ENCODE assay signal across 27 cellular contexts in genomic region chr3:37605754-37606153, GRCh38.
"Had no signal": no experiment of that assay in that cellular context is flagged by ENCODE, and none has a peak within 500 bp of the region (broad histone marks: within the 10 kb centered on the region; RNA-seq: fewer than 3 reads in every experiment).

No MANE protein-coding gene starts in this region.

- H3K4me3 ChIP-seq: esophagus muscularis mucosa, heart right ventricle, left lung, lower lobe of right lung, spleen, upper lobe of right lung had no signal

- H3K9me3 ChIP-seq: esophagus muscularis mucosa, heart right ventricle, left lung, lower lobe of right lung, spleen, upper lobe of right lung had no signal

- ATAC-seq: activated CD4-positive, CD25-positive, alpha-beta regulatory T cell treated with anti-CD3 and anti-CD28 coated beads, Interleukin-2, amount 50 U/mL, for 24 hours; foreskin keratinocyte; left lung; lower lobe of right lung; right cardiac atrium; SK-N-SH treated with all-trans-retinoic acid at 6 μM for 48 hours; stimulated activated naive CD8-positive, alpha-beta T cell treated with anti-CD3 and anti-CD28 coated beads, Interleukin-15, Interleukin-2, amounts not matched to agents 100 U/mL and 50 U/mL, for 24 hours; T-helper 17 cell; upper lobe of right lung had no signal

- H3K36me3 Mint-ChIP-seq: activated CD4-positive, alpha-beta memory T cell treated with anti-CD3 and anti-CD28 coated beads for 36 hours had no signal

- H3K27ac Mint-ChIP-seq: activated CD4-positive, alpha-beta memory T cell treated with anti-CD3 and anti-CD28 coated beads for 36 hours; activated CD4-positive, alpha-beta T cell treated with anti-CD3 and anti-CD28 coated beads, Interleukin-2, amount 10 ng/mL, durations not matched to agents 24 days and 14 days; nephron progenitor cell; T-helper 17 cell had no signal

- DNase-seq: activated CD4-positive, alpha-beta memory T cell treated with anti-CD3 and anti-CD28 coated beads for 36 hours; activated CD4-positive, alpha-beta T cell treated with anti-CD3 and anti-CD28 coated beads, Interleukin-2, amount 10 ng/mL, durations not matched to agents 24 days and 14 days; activated CD8-positive, alpha-beta memory T cell treated with anti-CD3 and anti-CD28 coated beads, Interleukin-2, amount 50 U/mL, for 4 hours; activated gamma-delta T cell treated with Interleukin-2 at 50 U/mL for 16 hours; activated naive CD4-positive, alpha-beta T cell treated with anti-CD3 and anti-CD28 coated beads, Interleukin-2, amount 50 U/mL, for 16 hours; activated T-cell treated with anti-CD3 and anti-CD28 coated beads, Interleukin-2, amount 50 U/mL, for 1 hour; amniotic stem cell; dermis blood vessel endothelial cell; effector CD4-positive, alpha-beta T cell; foreskin keratinocyte; heart right ventricle; kidney glomerular epithelial cell; left lung; lower lobe of right lung; mesenchymal stem cell; nephron progenitor cell; right cardiac atrium; spleen; stimulated activated naive CD8-positive, alpha-beta T cell treated with anti-CD3 and anti-CD28 coated beads, Interleukin-15, Interleukin-2, amounts not matched to agents 100 U/mL and 50 U/mL, for 24 hours; T-helper 17 cell; T1000; upper lobe of right lung; WERI-Rb-1 had no signal

- H3K27me3 ChIP-seq: esophagus muscularis mucosa, heart right ventricle, left lung, spleen, upper lobe of right lung had no signal

- H3K4me1 ChIP-seq: foreskin keratinocyte, spleen had no signal

- H3K4me1 Mint-ChIP-seq: activated CD4-positive, alpha-beta T cell treated with anti-CD3 and anti-CD28 coated beads, Interleukin-2, amount 10 ng/mL, durations not matched to agents 24 days and 14 days; central memory CD8-positive, alpha-beta T cell had no signal

- H3K27ac ChIP-seq: esophagus muscularis mucosa, foreskin keratinocyte, heart right ventricle, left lung, lower lobe of right lung, spleen, upper lobe of right lung, WERI-Rb-1 had no signal

- H3K27me3 Mint-ChIP-seq: activated CD4-positive, alpha-beta memory T cell treated with anti-CD3 and anti-CD28 coated beads for 36 hours had no signal

- H3K36me3 ChIP-seq: left lung, lower lobe of right lung, upper lobe of right lung, WERI-Rb-1 had no signal

- H3K4me3 Mint-ChIP-seq: activated CD4-positive, alpha-beta memory T cell treated with anti-CD3 and anti-CD28 coated beads for 36 hours; activated CD4-positive, alpha-beta T cell treated with anti-CD3 and anti-CD28 coated beads, Interleukin-2, amount 10 ng/mL, durations not matched to agents 24 days and 14 days; central memory CD8-positive, alpha-beta T cell; nephron progenitor cell; T-helper 17 cell had no signal

- H3K9me3 Mint-ChIP-seq: activated CD4-positive, alpha-beta memory T cell treated with anti-CD3 and anti-CD28 coated beads for 36 hours; activated CD4-positive, alpha-beta T cell treated with anti-CD3 and anti-CD28 coated beads, Interleukin-2, amount 10 ng/mL, durations not matched to agents 24 days and 14 days; nephron progenitor cell had no signal
